Comparison of ENCODE assay signal across 12 cellular contexts in genomic region chr13:99371956-99372355, GRCh38.
A peak's percentile ranks its signal among the peaks of the same experiment; 100 is the strongest.
DNase-seq lines count a peak whose midpoint lies in the region; ATAC-seq lines count a peak whose summit lies in the region.
"Had no signal": no experiment of that assay in that cellular context is flagged by ENCODE, and none has a peak within 500 bp of the region (broad histone marks: within the 10 kb centered on the region; RNA-seq: fewer than 3 reads in every experiment).

No MANE protein-coding gene starts in this region.

- no peaks in the 10 kb centered on the region for H3K9me3 Mint-ChIP-seq in activated CD8-positive, alpha-beta memory T cell treated with anti-CD3 and anti-CD28 coated beads, Interleukin-2, amount 10 ng/mL, durations not matched to agents 7 days and 5 days (ENCODE audit: low read depth)
- H3K9me3 Mint-ChIP-seq: type B pancreatic cell had no signal

- peaks cover 4% of the 10 kb centered on the region for H3K36me3 ChIP-seq in thymus (ENCODE audit: control insufficient read depth, insufficient read depth)
- H3K36me3 ChIP-seq: pancreas had no signal

- DNase-seq in cardiac septum (ENCODE audit: low spot score): peak; percentile 58
- no peak for DNase-seq in Right ventricle myocardium inferior (ENCODE audit: missing footprints)
- DNase-seq in activated CD8-positive, alpha-beta memory T cell treated with anti-CD3 and anti-CD28 coated beads, Interleukin-2, amount 10 ng/mL, durations not matched to agents 7 days and 5 days: peak; percentile 67
- DNase-seq in head of caudate nucleus: peak in 30 of 42 donors; percentile 17 to 62 (median 38)
- no peak for DNase-seq in NCI-H510A (lab: John Stamatoyannopoulos, UW)
- no peak for DNase-seq in right cardiac atrium
- DNase-seq: DMS79, pancreas, SIG-M5 had no signal

- H3K27me3 Mint-ChIP-seq in activated CD8-positive, alpha-beta memory T cell treated with anti-CD3 and anti-CD28 coated beads, Interleukin-2, amount 10 ng/mL, durations not matched to agents 7 days and 5 days: no peaks in the 10 kb centered on the region
- H3K27me3 Mint-ChIP-seq: type B pancreatic cell had no signal

- peaks cover 36% of the 10 kb centered on the region for H3K4me1 ChIP-seq in thymus (ENCODE audit: control insufficient read depth, insufficient read depth, low read length)
- H3K4me1 ChIP-seq in right cardiac atrium (ENCODE audit: control insufficient read depth, insufficient read depth, low read length): no peaks in the 10 kb centered on the region
- H3K4me1 ChIP-seq: pancreas had no signal

- H3K27me3 ChIP-seq in thymus (ENCODE audit: control insufficient read depth, insufficient read depth): no peaks in the 10 kb centered on the region
- H3K27me3 ChIP-seq in right cardiac atrium (ENCODE audit: control insufficient read depth, insufficient read depth): no peaks in the 10 kb centered on the region
- H3K27me3 ChIP-seq: pancreas had no signal

- peaks cover 55% of the 10 kb centered on the region for H3K36me3 Mint-ChIP-seq in activated CD8-positive, alpha-beta memory T cell treated with anti-CD3 and anti-CD28 coated beads, Interleukin-2, amount 10 ng/mL, durations not matched to agents 7 days and 5 days

- intact Hi-C loops in cardiac septum (cut with DNase I) (no loop called here), Right ventricle myocardium inferior (cut with DNase I) (no loop called here), head of caudate nucleus (cut with DNase I) (no loop called here), right cardiac atrium (cut with DNase I) (no loop called here)

- no peak overlapping the region for H3K4me3 ChIP-seq in thymus (ENCODE audit: low read length)
- H3K4me3 ChIP-seq in right cardiac atrium (ENCODE audit: low read length): no peak overlapping the region
- H3K4me3 ChIP-seq: pancreas had no signal

- CTCF ChIA-PET in activated CD8-positive, alpha-beta memory T cell treated with anti-CD3 and anti-CD28 coated beads, Interleukin-2, amount 10 ng/mL, durations not matched to agents 7 days and 5 days (lab: Charles Lee): interaction anchor here (1.0 to 2.1 kb wide), 7 partner anchors 9 to 105 kb away, joined by 3 to 8 read pairs (median 4); no protein-coding TSS in a partner anchor

- peak overlapping the region; percentile 59 for H3K27ac ChIP-seq in thymus (ENCODE audit: low read depth)
- no peak overlapping the region for H3K27ac ChIP-seq in right cardiac atrium (ENCODE audit: low read length)
- H3K27ac ChIP-seq: pancreas had no signal

- WGBS in thymus: 16% methylated on average over 9 of the region's 9 CpGs
- 92% methylated on average over 9 of the region's 9 CpGs for whole genome bisulfite sequencing in right cardiac atrium

- H3K9me3 ChIP-seq in thymus (ENCODE audit: control insufficient read depth): no peaks in the 10 kb centered on the region
- H3K9me3 ChIP-seq in right cardiac atrium (ENCODE audit: control insufficient read depth, low read length): no peaks in the 10 kb centered on the region
- H3K9me3 ChIP-seq: pancreas had no signal

- peaks cover 80% of the 10 kb centered on the region for H3K4me1 Mint-ChIP-seq in activated CD8-positive, alpha-beta memory T cell treated with anti-CD3 and anti-CD28 coated beads, Interleukin-2, amount 10 ng/mL, durations not matched to agents 7 days and 5 days

- peak overlapping the region; percentile 73 for H3K27ac Mint-ChIP-seq in activated CD8-positive, alpha-beta memory T cell treated with anti-CD3 and anti-CD28 coated beads, Interleukin-2, amount 10 ng/mL, durations not matched to agents 7 days and 5 days
- H3K27ac Mint-ChIP-seq: type B pancreatic cell had no signal

- no peak for ATAC-seq in Right ventricle myocardium inferior
- peak; percentile 76 for ATAC-seq in activated CD8-positive, alpha-beta memory T cell treated with anti-CD3 and anti-CD28 coated beads, Interleukin-2, amount 10 ng/mL, durations not matched to agents 7 days and 5 days
- ATAC-seq in HG03175 (IDR thresholded peaks at IDR 0.05; ENCODE audit: unreplicated experiment): no peak
- ATAC-seq in right cardiac atrium: no peak

- H3K4me3 Mint-ChIP-seq in activated CD8-positive, alpha-beta memory T cell treated with anti-CD3 and anti-CD28 coated beads, Interleukin-2, amount 10 ng/mL, durations not matched to agents 7 days and 5 days: peak overlapping the region; percentile 23
- H3K4me3 Mint-ChIP-seq: type B pancreatic cell had no signal

Comparison
In these comparisons a context has a peak if more than half of its experiments do, and no peak if none do; other contexts are left out.
1. DNase-seq: peak in cardiac septum (single experiment), activated CD8-positive, alpha-beta memory T cell treated with anti-CD3 and anti-CD28 coated beads, Interleukin-2, amount 10 ng/mL, durations not matched to agents 7 days and 5 days (single experiment) and head of caudate nucleus (30 of 42); none in Right ventricle myocardium inferior (single experiment), NCI-H510A (single experiment) and right cardiac atrium (0 of 3).